10 cellular contexts compared by ENCODE assay signal in the genomic region with DNA sequence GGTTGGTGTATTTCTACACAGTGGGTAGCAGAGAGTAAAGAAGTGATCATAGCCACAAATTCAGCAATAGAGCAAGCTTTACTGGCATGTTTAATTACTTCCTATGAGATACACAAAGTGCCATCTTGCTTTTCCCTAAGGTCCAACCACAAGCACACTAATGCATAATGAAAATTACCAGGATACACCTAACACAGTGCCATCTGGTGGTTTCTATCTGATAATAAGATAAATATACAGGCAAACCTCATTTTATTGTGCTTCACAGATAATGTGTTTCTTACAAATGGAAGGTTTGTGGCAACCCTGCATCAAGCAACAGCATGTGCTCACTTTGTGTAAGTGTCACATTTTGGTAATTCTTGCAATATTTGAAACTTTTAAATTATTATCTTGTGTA.
DNase-seq lines count a peak whose midpoint lies in the region; ATAC-seq and TF ChIP-seq lines count a peak whose summit lies in the region.
"Had no signal": no experiment of that assay in that cellular context is flagged by ENCODE, and none has a peak within 500 bp of the region (broad histone marks: within the 10 kb centered on the region; RNA-seq: fewer than 3 reads in every experiment).

No MANE protein-coding gene starts in this region.

- no peak for ATAC-seq in sciatic nerve
- no peak for ATAC-seq in stimulated activated effector memory CD8-positive, alpha-beta T cell treated with anti-CD3 and anti-CD28 coated beads, Interleukin-12 subunit alpha, Interleukin-12 subunit beta, amount 100 ng/mL, for 72 hours
- ATAC-seq: psoas muscle had no signal

- no peaks in the 10 kb centered on the region for H3K27me3 ChIP-seq in KMS-11 (ENCODE audit: insufficient read depth, low read depth)

- no peak overlapping the region for H2AFZ ChIP-seq in KMS-11 (ENCODE audit: low read depth)

- TF ChIP-seq CTCF in KMS-11 (conservative IDR thresholded peaks at IDR 0.05; ENCODE audit: low read depth, low read length): peak; percentile 28; the same call in 1 of the 2 replicates

- no peak overlapping the region for H3K27ac Mint-ChIP-seq in stimulated activated effector memory CD8-positive, alpha-beta T cell treated with anti-CD3 and anti-CD28 coated beads, Interleukin-12 subunit alpha, Interleukin-12 subunit beta, amount 100 ng/mL, for 72 hours

- intact Hi-C loops in sciatic nerve (cut with DNase I): no loop called here

- H3K4me2 ChIP-seq in KMS-11: no peak overlapping the region

- H3K36me3 Mint-ChIP-seq in stimulated activated effector memory CD8-positive, alpha-beta T cell treated with anti-CD3 and anti-CD28 coated beads, Interleukin-12 subunit alpha, Interleukin-12 subunit beta, amount 100 ng/mL, for 72 hours: no peaks in the 10 kb centered on the region

- no peaks in the 10 kb centered on the region for H3K9me3 Mint-ChIP-seq in stimulated activated effector memory CD8-positive, alpha-beta T cell treated with anti-CD3 and anti-CD28 coated beads, Interleukin-12 subunit alpha, Interleukin-12 subunit beta, amount 100 ng/mL, for 72 hours

- H3K4me3 Mint-ChIP-seq in stimulated activated effector memory CD8-positive, alpha-beta T cell treated with anti-CD3 and anti-CD28 coated beads, Interleukin-12 subunit alpha, Interleukin-12 subunit beta, amount 100 ng/mL, for 72 hours: no peak overlapping the region

- DNase-seq in COR-L47 (lab: John Stamatoyannopoulos, UW): peak; percentile 14
- peak; percentile 33 for DNase-seq in SW480 (ENCODE audit: low spot score)
- DNase-seq in inferior parietal cortex (ENCODE audit: extremely low spot score): peak; percentile 21
- no peak for DNase-seq in kidney glomerular epithelial cell (lab: John Stamatoyannopoulos, UW)
- DNase-seq in sciatic nerve (ENCODE audit: low spot score): no peak
- DNase-seq in stimulated activated effector memory CD8-positive, alpha-beta T cell treated with anti-CD3 and anti-CD28 coated beads, Interleukin-12 subunit alpha, Interleukin-12 subunit beta, amount 100 ng/mL, for 72 hours (ENCODE audit: low spot score in 2 of 2): no peak
- DNase-seq in DMS79 (lab: John Stamatoyannopoulos, UW): no peak
- DNase-seq: DND-41, psoas muscle had no signal

- no peaks in the 10 kb centered on the region for H3K36me3 ChIP-seq in KMS-11 (ENCODE audit: insufficient read depth)

- H3K27ac ChIP-seq in KMS-11: no peak overlapping the region
- H3K27ac ChIP-seq: psoas muscle had no signal

- H3K4me1 ChIP-seq in KMS-11 (ENCODE audit: low read depth, poor library complexity, severe bottlenecking): peaks cover 3% of the 10 kb centered on the region
- H3K4me1 ChIP-seq: psoas muscle had no signal

- no peaks in the 10 kb centered on the region for H3K79me2 ChIP-seq in KMS-11 (ENCODE audit: insufficient read depth, low read depth)

- no peak overlapping the region for H3K9ac ChIP-seq in KMS-11

- H4K20me1 ChIP-seq in KMS-11 (ENCODE audit: insufficient read depth): no peaks in the 10 kb centered on the region

- H3K4me3 ChIP-seq in KMS-11 (IDR thresholded peaks at IDR 0.05; ENCODE audit: insufficient read depth, low read depth, low read length): no peak overlapping the region
- H3K4me3 ChIP-seq: psoas muscle had no signal

- no peaks in the 10 kb centered on the region for H3K4me1 Mint-ChIP-seq in stimulated activated effector memory CD8-positive, alpha-beta T cell treated with anti-CD3 and anti-CD28 coated beads, Interleukin-12 subunit alpha, Interleukin-12 subunit beta, amount 100 ng/mL, for 72 hours

Comparison
In these comparisons a context has a peak if more than half of its experiments do, and no peak if none do; other contexts are left out.
1. DNase-seq: peak in COR-L47 (single experiment), SW480 (single experiment) and inferior parietal cortex (single experiment); none in kidney glomerular epithelial cell (single experiment), sciatic nerve (single experiment), stimulated activated effector memory CD8-positive, alpha-beta T cell treated with anti-CD3 and anti-CD28 coated beads, Interleukin-12 subunit alpha, Interleukin-12 subunit beta, amount 100 ng/mL, for 72 hours (0 of 2) and DMS79 (single experiment).